8 cellular contexts compared by ENCODE assay signal in genomic region chr12:538731-539539, GRCh38.
DNase-seq lines count a peak whose midpoint lies in the region; ATAC-seq and TF ChIP-seq lines count a peak whose summit lies in the region.

No MANE protein-coding gene starts in this region.

- no peaks in the 10 kb centered on the region for H3K36me3 Mint-ChIP-seq in T-helper 2 cell treated with Interferon-gamma antibody and Interleukin-4, amounts not matched to agents 5 μg/mL and 100 μg/mL, for 36 hours (ENCODE audit: low read depth)
- H3K36me3 Mint-ChIP-seq in CD14-positive monocyte = no peaks in the 10 kb centered on the region

- H3K36me3 ChIP-seq in psoas muscle (ENCODE audit: insufficient read depth in 1 of 2, low read depth in 1 of 2) = no peaks in the 10 kb centered on the region

- no peaks in the 10 kb centered on the region for H3K9me3 Mint-ChIP-seq in T-helper 2 cell treated with Interferon-gamma antibody and Interleukin-4, amounts not matched to agents 5 μg/mL and 100 μg/mL, for 36 hours
- no peaks in the 10 kb centered on the region for H3K9me3 Mint-ChIP-seq in CD14-positive monocyte

- H3K27ac ChIP-seq in epithelial cell of prostate = peak overlapping the region; percentile 89
- H3K27ac ChIP-seq in psoas muscle = no peak overlapping the region

- DNase-seq in stimulated activated naive CD4-positive, alpha-beta T cell (lab: John Stamatoyannopoulos, UW) = peak; percentile 45 to 89 (median 70)
- DNase-seq in stimulated activated naive CD4-positive, alpha-beta T cell treated with Interleukin-2 at 50 U/mL for 16 hours (lab: John Stamatoyannopoulos, UW) = no peak
- no peak for DNase-seq in T-helper 2 cell treated with Interferon-gamma antibody and Interleukin-4, amounts not matched to agents 5 μg/mL and 100 μg/mL, for 36 hours (ENCODE audit: low spot score)
- peak; percentile 80 for DNase-seq in epithelial cell of prostate (ENCODE audit: low read depth, low spot score)
- DNase-seq in psoas muscle = peak; percentile 55 to 68
- no peak for DNase-seq in NCI-H774 (lab: John Stamatoyannopoulos, UW)
- DNase-seq in NOMO-1 treated with DMSO at 0.1 percent for 48 hours (lab: John Stamatoyannopoulos, UW; ENCODE audit: unreplicated experiment) = no peak
- no peak for DNase-seq in CD14-positive monocyte (ENCODE audit: low spot score)

- intact Hi-C loops in psoas muscle (cut with DNase I) = no loop called here
- intact Hi-C loops in CD14-positive monocyte (cut with micrococcal nuclease) = no loop called here

- H3K4me3 Mint-ChIP-seq in T-helper 2 cell treated with Interferon-gamma antibody and Interleukin-4, amounts not matched to agents 5 μg/mL and 100 μg/mL, for 36 hours = no peak overlapping the region
- no peak overlapping the region for H3K4me3 Mint-ChIP-seq in CD14-positive monocyte

- H3K27ac Mint-ChIP-seq in T-helper 2 cell treated with Interferon-gamma antibody and Interleukin-4, amounts not matched to agents 5 μg/mL and 100 μg/mL, for 36 hours = peak overlapping the region; percentile 52
- no peak overlapping the region for H3K27ac Mint-ChIP-seq in CD14-positive monocyte

- no peaks in the 10 kb centered on the region for H3K4me1 ChIP-seq in psoas muscle

- H3K9me3 ChIP-seq in psoas muscle = no peaks in the 10 kb centered on the region

- peaks cover 6% of the 10 kb centered on the region for H3K27me3 Mint-ChIP-seq in T-helper 2 cell treated with Interferon-gamma antibody and Interleukin-4, amounts not matched to agents 5 μg/mL and 100 μg/mL, for 36 hours (ENCODE audit: low read depth)
- H3K27me3 Mint-ChIP-seq in CD14-positive monocyte (ENCODE audit: low read depth in 3 of 3) = peaks cover 6 to 27% (median 16%) of the 10 kb centered on the region in 3 donors

- peak in 1 of 4 donors; percentile 39 for ATAC-seq in psoas muscle

- no peak overlapping the region for H3K4me3 ChIP-seq in psoas muscle

- H3K27me3 ChIP-seq in psoas muscle (ENCODE audit: insufficient read depth in 3 of 3, low read length in 2 of 3) = peaks cover 0 to 4% (median 0%) of the 10 kb centered on the region in 3 donors

- whole genome bisulfite sequencing in psoas muscle, 3 donors = 31 to 42% (median 39%) methylated on average over 10 of the region's 10 CpGs

- H3K4me1 Mint-ChIP-seq in T-helper 2 cell treated with Interferon-gamma antibody and Interleukin-4, amounts not matched to agents 5 μg/mL and 100 μg/mL, for 36 hours (ENCODE audit: low read depth) = peaks cover 9% of the 10 kb centered on the region
- H3K4me1 Mint-ChIP-seq in CD14-positive monocyte = peaks cover 9% of the 10 kb centered on the region

- TF ChIP-seq CTCF in psoas muscle (IDR thresholded peaks at IDR 0.05) = no peak
- no peak for TF ChIP-seq CTCF in CD14-positive monocyte (IDR thresholded peaks at IDR 0.05)

Comparison
In these comparisons a context has a peak if more than half of its experiments do, and no peak if none do; other contexts are left out.
1. DNase-seq: peak in stimulated activated naive CD4-positive, alpha-beta T cell (6 of 6), epithelial cell of prostate (single experiment) and psoas muscle (2 of 2); none in stimulated activated naive CD4-positive, alpha-beta T cell treated with Interleukin-2 at 50 U/mL for 16 hours (single experiment), T-helper 2 cell treated with Interferon-gamma antibody and Interleukin-4, amounts not matched to agents 5 μg/mL and 100 μg/mL, for 36 hours (single experiment), NCI-H774 (single experiment), NOMO-1 treated with DMSO at 0.1 percent for 48 hours (single experiment) and CD14-positive monocyte (single experiment).